In the genomic region with DNA sequence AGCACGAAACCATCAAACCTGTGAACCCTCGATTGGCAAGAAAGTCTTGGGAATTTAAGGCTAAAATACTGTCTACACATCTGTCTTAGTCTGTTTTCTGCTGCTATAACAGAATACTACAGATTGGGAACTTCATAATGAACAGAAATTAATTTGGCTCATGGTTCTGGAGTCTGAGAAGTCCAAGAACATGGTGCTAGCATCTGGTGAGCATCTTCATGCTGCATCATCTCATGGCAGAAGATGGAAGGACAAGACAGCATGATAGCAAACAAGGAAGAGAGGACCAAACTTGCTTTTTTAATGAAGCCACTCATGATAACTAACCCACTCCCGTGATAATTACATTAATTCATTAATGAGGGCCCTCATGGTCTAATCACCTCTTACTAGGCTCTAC, we compare ENCODE assay signal across 6 cellular contexts.
"Had no signal": no experiment of that assay in that cellular context is flagged by ENCODE, and none has a peak within 500 bp of the region (broad histone marks: within the 10 kb centered on the region; RNA-seq: fewer than 3 reads in every experiment).

No MANE protein-coding gene starts in this region.

- FAIRE-seq: K562 had no signal

- DNase-seq: IMR-90, KBM-7, KG1 had no signal

- H3K9ac ChIP-seq: KMS-11 had no signal

- H3K4me2 ChIP-seq: KMS-11 had no signal

- ATAC-seq: K562 had no signal

- H3K4me3 ChIP-seq: K562 had no signal

- H3K27ac ChIP-seq: HL-60, KMS-11 had no signal
